Comparison of ENCODE assay signal across 14 cellular contexts in genomic region chr11:117273550-117274289, GRCh38. TPM values are rescaled to one million over a fixed set of nuclear protein-coding genes. Genes with fewer than 3 reads are reported as not detected.
DNase-seq lines count a peak whose midpoint lies in the region; TF ChIP-seq lines count a peak whose summit lies in the region.
"Had no signal": no experiment of that assay in that cellular context is flagged by ENCODE, and none has a peak within 500 bp of the region (broad histone marks: within the 10 kb centered on the region; RNA-seq: fewer than 3 reads in every experiment).

No MANE protein-coding gene starts in this region.

- POLR2A ChIA-PET in activated CD4-positive, alpha-beta memory T cell treated with anti-CD3 and anti-CD28 coated beads, Interleukin-2, amount 10 ng/mL, durations not matched to agents 7 days and 5 days (lab: Charles Lee): interaction anchor here (0.6 kb wide), 1 partner anchor 130 kb away, joined by 3 read pairs; the partner anchor contains the start of gene PAFAH1B2

- peak; percentile 96 for DNase-seq in ELR (ENCODE audit: low read depth)
- peak; percentile 45 for DNase-seq in NCI-H2227 (lab: John Stamatoyannopoulos, UW; ENCODE audit: unreplicated experiment)
- peak; percentile 48 for DNase-seq in brain pericyte (ENCODE audit: low read depth, low spot score)
- peak; percentile 66 for DNase-seq in myocyte (ENCODE audit: low read depth)
- no peak for DNase-seq in superior temporal gyrus (ENCODE audit: extremely low spot score)
- DNase-seq in stimulated activated CD4-positive, alpha-beta T cell treated with anti-CD3 and anti-CD28 coated beads, Interleukin-12 subunit alpha, Interleukin-12 subunit beta, amount 100 ng/mL, for 4 hours: no peak
- DNase-seq in activated CD4-positive, alpha-beta memory T cell treated with anti-CD3 and anti-CD28 coated beads, Interleukin-2, amount 10 ng/mL, durations not matched to agents 7 days and 5 days: no peak
- no peak for DNase-seq in erythroblast (lab: John Stamatoyannopoulos, UW)
- DNase-seq: activated CD4-positive, alpha-beta T cell treated with anti-CD3 and anti-CD28 coated beads for 48 hours; left cardiac atrium; NCI-H1694 treated with DMSO at 0.1 percent for 48 hours; Peyer's patch; psoas muscle had no signal

- peaks cover 32% of the 10 kb centered on the region for H3K36me3 Mint-ChIP-seq in activated CD4-positive, alpha-beta memory T cell treated with anti-CD3 and anti-CD28 coated beads, Interleukin-2, amount 10 ng/mL, durations not matched to agents 7 days and 5 days (ENCODE audit: low read depth)

- CTCF ChIA-PET in activated CD4-positive, alpha-beta memory T cell treated with anti-CD3 and anti-CD28 coated beads, Interleukin-2, amount 10 ng/mL, durations not matched to agents 7 days and 5 days (lab: Charles Lee): interaction anchor here (0.7 kb wide), 1 partner anchor 52 kb away, joined by 3 read pairs; no protein-coding TSS in a partner anchor

- no peak for TF ChIP-seq POLR2A in erythroblast (IDR thresholded peaks at IDR 0.05; ENCODE audit: low read length)

- H3K9me3 Mint-ChIP-seq in activated CD4-positive, alpha-beta memory T cell treated with anti-CD3 and anti-CD28 coated beads, Interleukin-2, amount 10 ng/mL, durations not matched to agents 7 days and 5 days: peaks cover 9% of the 10 kb centered on the region

- no peak overlapping the region for H3K4me3 Mint-ChIP-seq in activated CD4-positive, alpha-beta memory T cell treated with anti-CD3 and anti-CD28 coated beads, Interleukin-2, amount 10 ng/mL, durations not matched to agents 7 days and 5 days
- H3K4me3 Mint-ChIP-seq: activated naive CD8-positive, alpha-beta T cell had no signal

- peaks cover 23% of the 10 kb centered on the region for H3K4me1 Mint-ChIP-seq in activated CD4-positive, alpha-beta memory T cell treated with anti-CD3 and anti-CD28 coated beads, Interleukin-2, amount 10 ng/mL, durations not matched to agents 7 days and 5 days

- no peaks in the 10 kb centered on the region for H3K27me3 Mint-ChIP-seq in activated CD4-positive, alpha-beta memory T cell treated with anti-CD3 and anti-CD28 coated beads, Interleukin-2, amount 10 ng/mL, durations not matched to agents 7 days and 5 days
- H3K27me3 Mint-ChIP-seq: activated naive CD8-positive, alpha-beta T cell had no signal

- no peak overlapping the region for H3K27ac Mint-ChIP-seq in activated CD4-positive, alpha-beta memory T cell treated with anti-CD3 and anti-CD28 coated beads, Interleukin-2, amount 10 ng/mL, durations not matched to agents 7 days and 5 days
- H3K27ac Mint-ChIP-seq: activated naive CD8-positive, alpha-beta T cell had no signal

RNA-seq across cellular contexts. Expression of gene BACE1-AS, which starts 17.4 kb away (rescaled TPM):
- 4.8 and 6.0 TPM in 2 replicates for total RNA-seq in myocyte
- 6.4 TPM for polyA plus RNA-seq in myocyte (2012)
- 1 to 10 TPM; 4.9 to 5.6 TPM for total RNA-seq in activated CD4-positive, alpha-beta memory T cell treated with anti-CD3 and anti-CD28 coated beads, Interleukin-2, amount 10 ng/mL, durations not matched to agents 7 days and 5 days

RNA-seq across cellular contexts. Expression of gene RNF214, which starts 41.2 kb away (rescaled TPM):
- total RNA-seq in myocyte: 14.8 and 16.3 TPM in 2 replicates
- polyA plus RNA-seq in myocyte (2012): 14.5 TPM
- total RNA-seq in activated CD4-positive, alpha-beta memory T cell treated with anti-CD3 and anti-CD28 coated beads, Interleukin-2, amount 10 ng/mL, durations not matched to agents 7 days and 5 days: 10 to 100 TPM; 23.1 to 23.6 TPM

RNA-seq across cellular contexts. Expression of gene PCSK7, which starts 41.8 kb away (rescaled TPM):
- total RNA-seq in myocyte: 36.8 and 42.3 TPM in 2 replicates
- 46.9 TPM for polyA plus RNA-seq in myocyte (2012)
- total RNA-seq in activated CD4-positive, alpha-beta memory T cell treated with anti-CD3 and anti-CD28 coated beads, Interleukin-2, amount 10 ng/mL, durations not matched to agents 7 days and 5 days: 100 to 1,000 TPM; 181 to 182 TPM

RNA-seq across cellular contexts. Expression of gene BACE1, which starts 42.3 kb away (rescaled TPM):
- total RNA-seq in myocyte: 22.0 and 23.5 TPM in 2 replicates
- polyA plus RNA-seq in myocyte (2012): 52.8 TPM
- under 1 TPM; 0.75 to 0.96 TPM for total RNA-seq in activated CD4-positive, alpha-beta memory T cell treated with anti-CD3 and anti-CD28 coated beads, Interleukin-2, amount 10 ng/mL, durations not matched to agents 7 days and 5 days

RNA-seq across cellular contexts. Expression of gene CEP164, which starts 53.9 kb away (rescaled TPM):
- 20.8 and 30.9 TPM in 2 replicates for total RNA-seq in myocyte
- polyA plus RNA-seq in myocyte (2012): 21.5 TPM
- total RNA-seq in activated CD4-positive, alpha-beta memory T cell treated with anti-CD3 and anti-CD28 coated beads, Interleukin-2, amount 10 ng/mL, durations not matched to agents 7 days and 5 days: 10 to 100 TPM; 41.4 to 45.6 TPM

Comparison
In these comparisons a context has a peak if more than half of its experiments do, and no peak if none do; other contexts are left out.
1. DNase-seq: peak in ELR (single experiment), NCI-H2227 (single experiment), brain pericyte (single experiment) and myocyte (single experiment); none in superior temporal gyrus (single experiment), stimulated activated CD4-positive, alpha-beta T cell treated with anti-CD3 and anti-CD28 coated beads, Interleukin-12 subunit alpha, Interleukin-12 subunit beta, amount 100 ng/mL, for 4 hours (single experiment), activated CD4-positive, alpha-beta memory T cell treated with anti-CD3 and anti-CD28 coated beads, Interleukin-2, amount 10 ng/mL, durations not matched to agents 7 days and 5 days (single experiment) and erythroblast (0 of 2).